7 cellular contexts compared by ENCODE assay signal in the genomic region with DNA sequence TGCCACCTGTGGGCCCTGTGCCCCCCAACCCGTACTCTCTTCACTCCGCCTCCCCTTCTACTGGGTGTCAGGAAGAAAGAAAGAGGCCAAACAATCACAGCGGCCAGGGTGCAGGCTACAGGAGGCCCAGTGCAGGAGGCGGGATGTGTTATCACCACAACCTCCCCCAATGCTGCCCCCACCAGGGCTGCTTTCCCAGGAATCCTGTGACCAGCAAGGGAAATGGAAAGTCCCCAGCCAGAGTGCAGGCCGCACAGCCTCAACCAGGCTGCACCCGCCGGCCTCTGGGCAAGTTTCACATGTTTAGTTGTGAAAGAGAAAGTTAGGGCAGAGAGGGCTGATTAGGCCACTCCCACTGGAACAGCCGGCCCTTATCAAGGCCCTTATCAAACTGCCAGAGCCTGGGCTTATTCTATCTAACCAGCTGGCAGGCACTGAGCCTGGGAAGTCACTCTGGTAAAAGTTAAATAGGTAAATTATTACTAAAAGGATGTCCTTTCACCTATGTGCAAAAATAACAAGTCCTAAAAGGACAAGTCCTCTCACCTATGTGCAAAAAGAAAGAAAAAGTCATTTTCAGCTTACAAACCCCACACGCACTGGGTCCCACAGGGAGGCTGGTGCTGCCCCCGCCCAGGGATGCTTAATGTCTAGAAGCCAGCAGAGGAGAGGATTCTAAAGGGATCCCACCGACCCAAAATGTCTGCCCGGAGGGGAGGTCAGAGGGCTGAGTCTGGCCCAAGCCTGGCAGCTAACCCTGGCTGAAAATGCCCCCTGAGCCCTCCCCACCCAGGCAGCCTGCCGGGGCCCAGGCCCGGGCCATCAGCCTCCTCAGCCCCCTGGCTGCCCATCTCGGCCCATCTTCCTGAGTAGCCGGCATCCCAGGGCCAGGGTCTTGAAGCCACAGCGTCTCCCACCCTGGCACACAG. TPM values are rescaled to one million over a fixed set of nuclear protein-coding genes. Genes with fewer than 3 reads are reported as not detected.
DNase-seq lines count a peak whose midpoint lies in the region; ATAC-seq and TF ChIP-seq lines count a peak whose summit lies in the region.

No MANE protein-coding gene starts in this region.

- H3K9me3 Mint-ChIP-seq in immature natural killer cell: no peaks in the 10 kb centered on the region

- CTCF ChIA-PET in RWPE1 (lab: Yijun Ruan, JAX): interaction anchor here (0.5 to 1.6 kb wide), 5 partner anchors 34 to 78 kb away, joined by 3 to 7 read pairs (median 4); no protein-coding TSS in a partner anchor

- peak; percentile 83 for ATAC-seq in GM18868 (IDR thresholded peaks at IDR 0.05; ENCODE audit: unreplicated experiment)
- ATAC-seq in HG02970 (IDR thresholded peaks at IDR 0.05; ENCODE audit: low FRiP score, unreplicated experiment): peak; percentile 60

- peak overlapping the region; percentile 94 to 96 (median 96) for H3K27ac Mint-ChIP-seq in immature natural killer cell

- DNase-seq in RWPE1 (ENCODE audit: low spot score): peak; percentile 30
- DNase-seq in immature natural killer cell: peak; percentile 72 to 77 (median 74)
- DNase-seq in stimulated activated CD4-positive, alpha-beta T cell treated with anti-CD3 and anti-CD28 coated beads, Interleukin-2, amount 100 ng/mL, for 24 hours: peak; percentile 39 to 60
- no peak for DNase-seq in DMS114 treated with DMSO at 0.1 percent for 48 hours (lab: John Stamatoyannopoulos, UW; ENCODE audit: unreplicated experiment)

- WGBS in adipose tissue, 3 donors: 34 to 49% (median 46%) methylated on average over 17 of the region's 17 CpGs

- no peaks in the 10 kb centered on the region for H3K36me3 Mint-ChIP-seq in immature natural killer cell

- TF ChIP-seq CTCF in RWPE1 (conservative IDR thresholded peaks at IDR 0.05; ENCODE audit: low read depth): no peak

- H3K27me3 Mint-ChIP-seq in immature natural killer cell (ENCODE audit: low read depth in 3 of 3): peaks cover 0 to 10% (median 3%) of the 10 kb centered on the region in 3 donors

- peak overlapping the region; percentile 60 to 83 (median 81) for H3K4me3 Mint-ChIP-seq in immature natural killer cell

- H3K27ac ChIP-seq in RWPE1 (peak overlapping the region; percentile 84), adipose tissue (ENCODE audit: low read depth, low read length) (peak overlapping the region; percentile 17)

- POLR2A ChIA-PET in RWPE1 (lab: Yijun Ruan, JAX; ENCODE audit: low non-redundant PET): no interaction called here

- peaks cover 47 to 52% of the 10 kb centered on the region in 2 donors for H3K4me1 Mint-ChIP-seq in immature natural killer cell

RNA-seq across cellular contexts. Expression of gene ACOT7, which starts 33.7 kb away (rescaled TPM):
- polyA plus RNA-seq in adipose tissue (10 to 100 TPM in 2 of 3 donors, 1 to 10 TPM in 1; 6.5 to 13.8 (median 11.0) TPM), immature natural killer cell (10 to 100 TPM; 26.7 to 31.2 (median 28.9) TPM)

RNA-seq across cellular contexts. Expression of gene HES2, which starts 59.9 kb away (rescaled TPM):
- under 1 TPM in 2 of 3 donors, not detected in 1; 0.01 to 0.18 TPM for polyA plus RNA-seq in adipose tissue
- not detected for polyA plus RNA-seq in immature natural killer cell
